23 cellular contexts compared by ENCODE assay signal in genomic region chrX:148037020-148037419, GRCh38. TPM values are rescaled to one million over a fixed set of nuclear protein-coding genes. Genes with fewer than 3 reads are reported as not detected.
DNase-seq lines count a peak whose midpoint lies in the region; ATAC-seq, FAIRE-seq and TF ChIP-seq lines count a peak whose summit lies in the region.
"Had no signal": no experiment of that assay in that cellular context is flagged by ENCODE, and none has a peak within 500 bp of the region (broad histone marks: within the 10 kb centered on the region; RNA-seq: fewer than 3 reads in every experiment).

No MANE protein-coding gene starts in this region.

- no peak overlapping the region for H3K27ac ChIP-seq in foreskin keratinocyte
- H3K27ac ChIP-seq: BLaER1 had no signal

- no peak for TF ChIP-seq POLR2A in GM18505 (IDR thresholded peaks at IDR 0.05; ENCODE audit: borderline replicate concordance, extremely low read depth, insufficient read depth, insufficient read length)

- H3K4me3 ChIP-seq in bronchial epithelial cell (ENCODE audit: low read depth, low read length): no peak overlapping the region
- no peak overlapping the region for H3K4me3 ChIP-seq in epithelial cell of esophagus (ENCODE audit: low read length)
- H3K4me3 ChIP-seq: BLaER1 had no signal

- no peaks in the 10 kb centered on the region for H3K36me3 ChIP-seq in bronchial epithelial cell (ENCODE audit: control insufficient read depth, insufficient read depth, low read length)
- H3K36me3 ChIP-seq: BE2C, BLaER1 had no signal

- ATAC-seq in foreskin keratinocyte: peak; percentile 63
- ATAC-seq in GM18505 (IDR thresholded peaks at IDR 0.05; ENCODE audit: unreplicated experiment): no peak

- TF ChIP-seq CTCF in bronchial epithelial cell (IDR thresholded peaks at IDR 0.05; ENCODE audit: insufficient read depth, low read length, severe bottlenecking) (no peak), epithelial cell of esophagus (IDR thresholded peaks at IDR 0.05; ENCODE audit: insufficient read depth, low read depth, low read length, missing control alignments) (no peak), foreskin keratinocyte (conservative IDR thresholded peaks at IDR 0.05) (no peak)

- no peaks in the 10 kb centered on the region for H3K27me3 ChIP-seq in bronchial epithelial cell (ENCODE audit: control insufficient read depth, insufficient read depth, low read length)
- H3K27me3 ChIP-seq in foreskin keratinocyte: no peaks in the 10 kb centered on the region
- H3K27me3 ChIP-seq: BE2C, BLaER1 had no signal

- peak; percentile 46 for DNase-seq in bronchial epithelial cell (ENCODE audit: low read depth)
- peak; percentile 59 for DNase-seq in epithelial cell of esophagus (ENCODE audit: low read depth)
- peak; percentile 36 to 66 for DNase-seq in foreskin keratinocyte
- DNase-seq in DMS 273 treated with DMSO at 0.1 percent for 48 hours (lab: John Stamatoyannopoulos, UW): no peak
- DNase-seq: 8988T; ACHN; BE2C; C1 segment of cervical spinal cord; CD4-positive, alpha-beta memory T cell; CD4-positive, CD25-positive, alpha-beta regulatory T cell; CD8-positive, alpha-beta memory T cell; COR-L47; DMS79 treated with DMSO at 0.1 percent for 48 hours; GF-D8 had no signal

- no peak for FAIRE-seq in bronchial epithelial cell (lab: Jason Lieb, UNC)
- FAIRE-seq: A204.1, G401.6, GM12891, GM18507 had no signal

- no peaks in the 10 kb centered on the region for H3K4me1 ChIP-seq in foreskin keratinocyte
- H3K4me1 ChIP-seq: BE2C, BLaER1 had no signal

RNA-seq across cellular contexts. Expression of gene FMR1NB, which starts 55.9 kb away (rescaled TPM):
- total RNA-seq in bronchial epithelial cell: not detected in 2 replicates
- not detected in 2 replicates for total RNA-seq in foreskin keratinocyte
- polyA plus RNA-seq in foreskin keratinocyte: not detected in 2 replicates
- total RNA-seq: A673; CD4-positive, alpha-beta memory T cell; CD4-positive, CD25-positive, alpha-beta regulatory T cell; CD8-positive, alpha-beta memory T cell had no signal
- polyA plus RNA-seq: AG04450; CD14-positive monocyte; CD4-positive, alpha-beta memory T cell; CD4-positive, CD25-positive, alpha-beta regulatory T cell; CD8-positive, alpha-beta memory T cell had no signal
